In genomic region chr11:72702096-72702495, GRCh38 we compare ENCODE assay signal across 1 cellular context.
TF ChIP-seq lines count a peak whose summit lies in the region.

No MANE protein-coding gene starts in this region.

TF ChIP-seq in H1, 55 proteins besides CTCF, POLR2A, EP300 and RAD21:
- TF ChIP-seq BRCA1 (IDR thresholded peaks at IDR 0.05; ENCODE audit: low read depth, low read length) (no peak), CTBP2 (IDR thresholded peaks at IDR 0.05; ENCODE audit: borderline replicate concordance, insufficient read depth, insufficient read length, low read length) (no peak), TAF7 (optimal IDR thresholded peaks at IDR 0.05; ENCODE audit: borderline replicate concordance, low read depth, low read length) (no peak), EGR1 (IDR thresholded peaks at IDR 0.05; ENCODE audit: borderline replicate concordance, low read depth, low read length) (no peak), KDM4A (IDR thresholded peaks at IDR 0.05; ENCODE audit: low read depth, low read length, severe bottlenecking) (no peak), POLR2AphosphoS5 (IDR thresholded peaks at IDR 0.05; ENCODE audit: low read depth, low read length) (no peak), SIRT6 (IDR thresholded peaks at IDR 0.05; ENCODE audit: low read length) (no peak), HDAC6 (IDR thresholded peaks at IDR 0.05; ENCODE audit: low read depth, low read length) (no peak), JUN (IDR thresholded peaks at IDR 0.05; ENCODE audit: low read depth, low read length) (no peak), RNF2 (IDR thresholded peaks at IDR 0.05; ENCODE audit: borderline replicate concordance, low read depth, low read length, missing control alignments, poor library complexity, severe bottlenecking) (no peak), EZH2 (IDR thresholded peaks at IDR 0.05; ENCODE audit: low read depth, low read length, severe bottlenecking) (no peak), PHF8 (conservative IDR thresholded peaks at IDR 0.05; ENCODE audit: low read depth, low read length) (no peak), TCF12 (IDR thresholded peaks at IDR 0.05; ENCODE audit: low read depth, low read length) (no peak), YY1 (IDR thresholded peaks at IDR 0.05; ENCODE audit: low read depth, low read length) (no peak), SP4 (IDR thresholded peaks at IDR 0.05; ENCODE audit: low read length) (no peak), HDAC2 (IDR thresholded peaks at IDR 0.05; ENCODE audit: borderline replicate concordance in 1 of 2, low read depth in 2 of 2, low read length in 2 of 2) (no peak), SIX5 (IDR thresholded peaks at IDR 0.05; ENCODE audit: low read depth, low read length) (no peak)
TF ChIP-seq in H1: peak in this region for 0.
